22 cellular contexts compared by ENCODE assay signal in the genomic region with DNA sequence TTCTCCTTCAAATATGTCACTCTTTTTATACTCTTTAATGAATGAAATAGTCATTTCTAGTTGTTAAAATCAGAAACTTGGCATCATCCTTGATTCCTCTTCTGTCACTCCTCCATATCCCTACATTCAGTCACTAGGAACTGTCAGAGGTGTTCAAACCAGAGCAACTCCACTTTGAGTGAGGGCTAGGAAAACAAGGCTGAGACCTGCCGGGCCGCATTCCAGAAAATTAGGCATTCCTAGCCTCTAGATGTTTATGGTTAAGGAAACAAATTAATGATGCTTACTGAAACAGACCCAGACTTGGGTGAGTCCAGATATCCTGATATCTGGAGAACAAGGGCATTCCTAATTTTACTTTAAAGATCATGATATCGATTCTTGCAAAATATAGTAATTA.
A peak's percentile ranks its signal among the peaks of the same experiment; 100 is the strongest.
DNase-seq lines count a peak whose midpoint lies in the region; ATAC-seq, FAIRE-seq and TF ChIP-seq lines count a peak whose summit lies in the region.
"Had no signal": no experiment of that assay in that cellular context is flagged by ENCODE, and none has a peak within 500 bp of the region (broad histone marks: within the 10 kb centered on the region; RNA-seq: fewer than 3 reads in every experiment).

No MANE protein-coding gene starts in this region.

- no peak overlapping the region for H3K56ac ChIP-seq in H1 (replicated peaks; ENCODE audit: insufficient read length, low read depth, low read length)

- H3K9ac ChIP-seq in PC-3 (ENCODE audit: low read length) (no peak overlapping the region), H1 (replicated peaks in 1 of 4; ENCODE audit: extremely low read depth in 1 of 4, low read depth in 3 of 4, low read length in 3 of 4) (no peak overlapping the region)

- H3K14ac ChIP-seq in H1 (ENCODE audit: insufficient read length): no peak overlapping the region

- TF ChIP-seq EP300 in H1 (IDR thresholded peaks at IDR 0.05; ENCODE audit: borderline replicate concordance in 1 of 2, low read depth in 2 of 2, low read length in 2 of 2): no peak

- no peak for TF ChIP-seq POLR2A in H1 (IDR thresholded peaks at IDR 0.05; ENCODE audit: control extremely low read depth in 1 of 2, low read depth in 2 of 2, low read length in 2 of 2)

- H3K4me3 ChIP-seq in PC-3 (ENCODE audit: low read length): no peak overlapping the region
- no peak overlapping the region for H3K4me3 ChIP-seq in H1 (ENCODE audit: extremely low read depth in 1 of 4, insufficient read depth in 2 of 4, low read depth in 3 of 4, low read length in 4 of 4)
- H3K4me3 ChIP-seq: MG63, Peyer's patch had no signal

- H3K4ac ChIP-seq in H1 (replicated peaks; ENCODE audit: insufficient read length, low read depth, low read length): no peak overlapping the region

- H4K20me1 ChIP-seq in PC-3 (ENCODE audit: low read length): no peaks in the 10 kb centered on the region
- H4K20me1 ChIP-seq in H1 (replicated peaks in 1 of 2; ENCODE audit: control insufficient read depth in 1 of 2, insufficient read depth in 2 of 2, low read length in 2 of 2): no peaks in the 10 kb centered on the region

- CTCF ChIA-PET in PC-3 (lab: Charles Lee): no interaction called here
- CTCF ChIA-PET in H1 (lab: Charles Lee; ENCODE audit: partially characterized antibody): no interaction called here

- H2BK15ac ChIP-seq in H1 (ENCODE audit: low read length): no peak overlapping the region

- H3K79me2 ChIP-seq in PC-3 (ENCODE audit: low read length) (no peaks in the 10 kb centered on the region), H1 (ENCODE audit: control insufficient read depth in 1 of 2, insufficient read depth in 2 of 2, low read length in 2 of 2) (no peaks in the 10 kb centered on the region)

- no peak for TF ChIP-seq RAD21 in H1 (IDR thresholded peaks at IDR 0.05 in 1 of 2, conservative IDR thresholded peaks at IDR 0.05 in 1 of 2; ENCODE audit: low read depth in 2 of 2, low read length in 2 of 2)

- 88% methylated on average over 3 of the region's 3 CpGs; no CpG with 5 or more reads in 1 of the 2 experiments for WGBS in H1 (ENCODE audit: extremely low coverage in 1 of 2, insufficient coverage in 1 of 2, insufficient read length in 1 of 2, insufficient replicate concordance in 2 of 2, low coverage in 1 of 2, low lambda C conversion rate in 2 of 2, missing lambda C conversion rate in 1 of 2), 2 experiments

- peaks cover under 1% of the 10 kb centered on the region for H3K9me3 Mint-ChIP-seq in mesothelial cell of epicardium

- peaks cover 18% of the 10 kb centered on the region for H3K27me3 ChIP-seq in PC-3 (ENCODE audit: low read length)
- no peaks in the 10 kb centered on the region for H3K27me3 ChIP-seq in H1 (replicated peaks in 1 of 4; ENCODE audit: control insufficient read depth in 3 of 4, extremely low read depth in 1 of 4, insufficient read depth in 3 of 4, low read length in 3 of 4)
- H3K27me3 ChIP-seq: MG63, Peyer's patch had no signal

- H3K27ac ChIP-seq in PC-3 (ENCODE audit: low read length) (no peak overlapping the region), H1 (ENCODE audit: low read depth, low read length) (no peak overlapping the region)
- H3K27ac ChIP-seq: Peyer's patch had no signal

- no peak overlapping the region for H3K23ac ChIP-seq in H1 (ENCODE audit: insufficient read length)

- no peak overlapping the region for H4K5ac ChIP-seq in H1 (ENCODE audit: insufficient read length, low read depth, low read length)

- H3K36me3 ChIP-seq in PC-3 (ENCODE audit: low read depth, low read length) (no peaks in the 10 kb centered on the region), H1 (ENCODE audit: control insufficient read depth in 2 of 4, insufficient read depth in 4 of 4, low read length in 3 of 4) (no peaks in the 10 kb centered on the region)
- H3K36me3 ChIP-seq: MG63, Peyer's patch had no signal

- no peak overlapping the region for H3K18ac ChIP-seq in H1 (ENCODE audit: extremely low read depth, low read length)

- no peaks in the 10 kb centered on the region for H3F3A ChIP-seq in PC-3 (ENCODE audit: low read length, unreplicated experiment)

- no peak overlapping the region for H2BK120ac ChIP-seq in H1 (replicated peaks; ENCODE audit: low read depth, low read length)

- H3K9me3 ChIP-seq in PC-3 (ENCODE audit: low read length) (no peaks in the 10 kb centered on the region), H1 (ENCODE audit: insufficient read depth in 2 of 2, low read depth in 1 of 2, low read length in 1 of 2) (no peaks in the 10 kb centered on the region; a peak in 1 of 4 replicates)
- H3K9me3 ChIP-seq: MG63, Peyer's patch had no signal

- no peak overlapping the region for H4K8ac ChIP-seq in H1 (ENCODE audit: extremely low read depth, insufficient read depth, low read length)

- intact Hi-C loops in PC-3 (cut with micrococcal nuclease): no loop called here

- no peaks in the 10 kb centered on the region for H3K9me2 ChIP-seq in PC-3 (replicated peaks; ENCODE audit: low read length)

- H3K4me2 ChIP-seq in PC-3 (ENCODE audit: low read length) (no peak overlapping the region), H1 (ENCODE audit: insufficient read depth in 1 of 2, low read depth in 2 of 2, low read length in 2 of 2) (no peak overlapping the region)

- no peak overlapping the region for H2AK5ac ChIP-seq in H1 (ENCODE audit: low read depth, low read length)

- POLR2A ChIA-PET in PC-3 (lab: Charles Lee; ENCODE audit: unreplicated experiment) (no interaction called here), H1 (lab: Charles Lee; ENCODE audit: partially characterized antibody) (no interaction called here)

- H2BK20ac ChIP-seq in H1 (ENCODE audit: low read length): no peak overlapping the region

- H3K79me1 ChIP-seq in H1 (ENCODE audit: low read depth, low read length): no peaks in the 10 kb centered on the region

- TF ChIP-seq CTCF in PC-3 (conservative IDR thresholded peaks at IDR 0.05; ENCODE audit: low read depth, low read length) (no peak), H1 (IDR thresholded peaks at IDR 0.05; ENCODE audit: control extremely low read depth in 1 of 3, insufficient read depth in 1 of 3, low read depth in 1 of 3, low read length in 3 of 3) (no peak), mesothelial cell of epicardium (IDR thresholded peaks at IDR 0.05; ENCODE audit: unreplicated experiment) (no peak)

- no peaks in the 10 kb centered on the region for H3K23me2 ChIP-seq in H1 (ENCODE audit: low read depth, low read length)

- no TSS peak for BruUV-seq in PC-3 (replicated peaks; lab: Mats Ljungman, UMichigan)

- H3K36me3 Mint-ChIP-seq in mesothelial cell of epicardium: no peaks in the 10 kb centered on the region
- H3K36me3 Mint-ChIP-seq: CD4-positive, alpha-beta memory T cell had no signal

- DNase-seq in PC-3: peak; percentile 50
- no peak for DNase-seq in H1 (ENCODE audit: low read depth in 1 of 2, low spot score in 2 of 2)
- peak in 1 of 2 experiments; percentile 61 for DNase-seq in mesothelial cell of epicardium (ENCODE audit: low spot score in 2 of 2, unreplicated experiment in 2 of 2)
- no peak for DNase-seq in SHP77 treated with DMSO at 0.1 percent for 48 hours (lab: John Stamatoyannopoulos, UW)
- no peak for DNase-seq in activated CD4-positive, alpha-beta T cell treated with anti-CD3 and anti-CD28 coated beads for 48 hours
- DNase-seq in NK-92 treated with Interleukin-12 subunit alpha and Interleukin-12 subunit beta, amount 100 ng/mL, for 24 hours (lab: John Stamatoyannopoulos, UW): no peak
- DNase-seq: C1 segment of cervical spinal cord; CD4-positive, alpha-beta memory T cell; COR-L47; GDM1; H7; KBM-7; MG63; NCI-H1105 treated with DMSO at 0.1 percent for 48 hours; NCI-H146; NCI-H1930; NCI-H2227 treated with DMSO at 0.1 percent for 48 hours; NCI-H526 treated with DMSO at 0.1 percent for 48 hours; Peyer's patch had no signal

- no peak overlapping the region for H2BK5ac ChIP-seq in H1 (ENCODE audit: low read depth, low read length)

- H3K4me1 ChIP-seq in PC-3 (ENCODE audit: insufficient read depth, low read length) (no peaks in the 10 kb centered on the region), H1 (replicated peaks in 1 of 4; ENCODE audit: control insufficient read depth in 3 of 4, insufficient read depth in 4 of 4, low read length in 3 of 4) (peaks cover 0 to 2% (median 0%) of the 10 kb centered on the region in 4 experiments; a peak in 1 of 7 replicates)
- H3K4me1 ChIP-seq: Peyer's patch had no signal

- H3K4me1 Mint-ChIP-seq in mesothelial cell of epicardium: peaks cover 26% of the 10 kb centered on the region
- H3K4me1 Mint-ChIP-seq: CD4-positive, alpha-beta memory T cell had no signal

- FAIRE-seq in H1 (lab: Jason Lieb, UNC): no peak
- FAIRE-seq: GM12891 had no signal

- peak overlapping the region; percentile 37 for H3K27ac Mint-ChIP-seq in mesothelial cell of epicardium
- H3K27ac Mint-ChIP-seq: CD4-positive, alpha-beta memory T cell had no signal

- H2BK12ac ChIP-seq in H1 (ENCODE audit: low read depth, low read length): no peak overlapping the region

- no peak overlapping the region for H4K91ac ChIP-seq in H1 (replicated peaks; ENCODE audit: insufficient read length, low read length)

- H2AFZ ChIP-seq in PC-3 (ENCODE audit: low read length) (no peak overlapping the region), H1 (ENCODE audit: low read length) (no peak overlapping the region)

- H3K27me3 Mint-ChIP-seq in mesothelial cell of epicardium (ENCODE audit: low read depth): no peaks in the 10 kb centered on the region
- H3K27me3 Mint-ChIP-seq: CD4-positive, alpha-beta memory T cell had no signal

- no peak overlapping the region for H3K4me3 Mint-ChIP-seq in mesothelial cell of epicardium
- H3K4me3 Mint-ChIP-seq: CD4-positive, alpha-beta memory T cell had no signal

- no peak for ATAC-seq in PC-3
- ATAC-seq in HG02840 (IDR thresholded peaks at IDR 0.05; ENCODE audit: low FRiP score, unreplicated experiment): no peak
- ATAC-seq: SK-N-SH treated with all-trans-retinoic acid at 6 μM for 48 hours had no signal

TF ChIP-seq in H1, 55 proteins besides CTCF, POLR2A, EP300 and RAD21:
- no peak for TF ChIP-seq GTF2F1 (IDR thresholded peaks at IDR 0.05; ENCODE audit: borderline replicate concordance, low read depth, low read length)
- TF ChIP-seq TEAD4 (IDR thresholded peaks at IDR 0.05; ENCODE audit: low read depth, low read length): peak; percentile 77
- no peak for TF ChIP-seq RXRA (IDR thresholded peaks at IDR 0.05; ENCODE audit: insufficient read depth, low read depth, low read length)
- no peak for TF ChIP-seq BCL11A (IDR thresholded peaks at IDR 0.05; ENCODE audit: low read depth in 2 of 2, low read length in 2 of 2)
- TF ChIP-seq TAF1 (IDR thresholded peaks at IDR 0.05; ENCODE audit: low read depth, low read length): no peak
- no peak for TF ChIP-seq CBX5 (IDR thresholded peaks at IDR 0.05; ENCODE audit: low read depth, low read length)
- no peak for TF ChIP-seq FOSL1 (IDR thresholded peaks at IDR 0.05; ENCODE audit: insufficient read depth, low read depth, low read length)
- TF ChIP-seq RBBP5 (IDR thresholded peaks at IDR 0.05; ENCODE audit: borderline replicate concordance, low read depth, low read length): no peak
TF ChIP-seq in H1: peak in this region for 1.
